In the genomic region with DNA sequence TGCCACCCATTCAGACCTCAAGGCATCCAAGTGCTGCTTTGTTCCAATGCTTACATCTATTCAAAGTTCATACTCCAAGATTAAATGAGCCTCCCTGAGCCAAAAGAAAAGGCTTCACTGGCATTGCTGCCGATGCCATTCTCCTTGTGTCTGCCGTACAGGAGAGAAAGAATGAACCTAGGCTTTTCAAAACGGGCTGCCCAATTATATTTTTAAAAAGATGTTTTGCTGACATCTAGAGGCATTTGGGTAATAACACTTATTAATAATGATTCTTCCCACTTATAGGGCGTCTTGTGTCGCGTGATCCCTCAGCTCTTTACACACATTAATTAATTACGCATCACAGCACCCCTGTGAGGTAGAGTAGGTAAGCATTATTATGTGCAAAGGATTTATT, we compare ENCODE assay signal across 11 cellular contexts.
DNase-seq lines count a peak whose midpoint lies in the region; ATAC-seq and TF ChIP-seq lines count a peak whose summit lies in the region.
"Had no signal": no experiment of that assay in that cellular context is flagged by ENCODE, and none has a peak within 500 bp of the region (broad histone marks: within the 10 kb centered on the region; RNA-seq: fewer than 3 reads in every experiment).

No MANE protein-coding gene starts in this region.

- H3K27ac ChIP-seq in dorsolateral prefrontal cortex: no peak overlapping the region

- H3K4me3 ChIP-seq in dorsolateral prefrontal cortex: no peak overlapping the region
- no peak overlapping the region for H3K4me3 ChIP-seq in retinal pigment epithelial cell (ENCODE audit: low read length)

- intact Hi-C loops in dorsolateral prefrontal cortex (cut with DNase I): loop anchor here (2.0 to 10.0 kb wide), 2 partner anchors 725 to 727 kb away; a partner anchor contains a TSS

- H3K27me3 ChIP-seq in dorsolateral prefrontal cortex: peaks cover 0 to 58% (median 18%) of the 10 kb centered on the region in 45 donors

- no peak for ATAC-seq in HG03108 (IDR thresholded peaks at IDR 0.05; ENCODE audit: unreplicated experiment)

- DNase-seq in NCI-H1436 (lab: John Stamatoyannopoulos, UW) (peak; percentile 38), NCI-H1436 treated with DMSO at 0.1 percent for 48 hours (lab: John Stamatoyannopoulos, UW) (no peak), NCI-H526 treated with DMSO at 0.1 percent for 48 hours (lab: John Stamatoyannopoulos, UW) (peak; percentile 64), dorsolateral prefrontal cortex (no peak), retinal pigment epithelial cell (ENCODE audit: low read depth) (peak; percentile 16), NCI-H1092 (lab: John Stamatoyannopoulos, UW) (no peak)
- DNase-seq in stimulated activated CD4-positive, alpha-beta T cell treated with anti-CD3 and anti-CD28 coated beads, Interleukin-1b, Interleukin-23, amount 100 ng/mL, for 48 hours: no peak
- DNase-seq: activated CD4-positive, alpha-beta T cell treated with anti-CD3 and anti-CD28 coated beads, Interleukin-2, amount 10 ng/mL, durations not matched to agents 24 days and 14 days; activated naive CD4-positive, alpha-beta T cell; NCI-H1694 had no signal

- TF ChIP-seq CTCF in dorsolateral prefrontal cortex (IDR thresholded peaks at IDR 0.05 in 54 of 56, conservative IDR thresholded peaks at IDR 0.05 in 2 of 56; ENCODE audit: low read depth in 1 of 56, partially characterized antibody in 56 of 56) (peak in 44 of 56 donors; percentile 7 to 67 (median 42)), retinal pigment epithelial cell (conservative IDR thresholded peaks at IDR 0.05; ENCODE audit: low read depth, low read length) (peak; percentile 17)

Comparison
In these comparisons a context has a peak if more than half of its experiments do, and no peak if none do; other contexts are left out.
1. DNase-seq: peak in NCI-H1436 (single experiment), NCI-H526 treated with DMSO at 0.1 percent for 48 hours (single experiment) and retinal pigment epithelial cell (single experiment); none in NCI-H1436 treated with DMSO at 0.1 percent for 48 hours (single experiment), dorsolateral prefrontal cortex (0 of 10), stimulated activated CD4-positive, alpha-beta T cell treated with anti-CD3 and anti-CD28 coated beads, Interleukin-1b, Interleukin-23, amount 100 ng/mL, for 48 hours (single experiment) and NCI-H1092 (single experiment).